ENCODE assay signal across 8 cellular contexts in genomic region chr1:146409402-146409801, GRCh38.
DNase-seq lines count a peak whose midpoint lies in the region; ATAC-seq and TF ChIP-seq lines count a peak whose summit lies in the region.
"Not testable (repeated sequence)": the region's sequence is repeated elsewhere in the genome, so short reads cannot be mapped to it uniquely, and the experiment has no call there.

No MANE protein-coding gene starts in this region.

- not testable (repeated sequence) for TF ChIP-seq CTCF in GM23338 (conservative IDR thresholded peaks at IDR 0.05; ENCODE audit: low read depth in 2 of 2); foreskin keratinocyte (conservative IDR thresholded peaks at IDR 0.05)

- peak; percentile 68 for DNase-seq in GM23338 (ENCODE audit: low spot score)
- peak; percentile 21 for DNase-seq in NCI-H2171 treated with DMSO at 0.1 percent for 48 hours (lab: John Stamatoyannopoulos, UW)
- not testable (repeated sequence) for DNase-seq in activated CD4-positive, alpha-beta T cell treated with anti-CD3 and anti-CD28 coated beads for 36 hours
- peak; percentile 47 for DNase-seq in brain pericyte (ENCODE audit: low read depth, low spot score)
- DNase-seq in foreskin keratinocyte: peak in 1 of 2 donors; percentile 11
- peak; percentile 2 to 32 for DNase-seq in lung microvascular endothelial cell (ENCODE audit: low read depth in 2 of 2)
- DNase-seq in renal cortical epithelial cell (ENCODE audit: low read depth): peak; percentile 46

- not testable (repeated sequence) for H3K9me2 ChIP-seq in GM23338 (ENCODE audit: insufficient read depth)

- peak overlapping the region; percentile 38 for H2AFZ ChIP-seq in ACC112 (ENCODE audit: low read length, unreplicated experiment)
- not testable (repeated sequence) for H2AFZ ChIP-seq in GM23338

- not testable (repeated sequence) for H3K4me3 Mint-ChIP-seq in GM23338
- peak overlapping the region; percentile 64 for H3K4me3 Mint-ChIP-seq in activated CD4-positive, alpha-beta T cell treated with anti-CD3 and anti-CD28 coated beads for 36 hours

- H3K36me3 Mint-ChIP-seq in GM23338 (ENCODE audit: low read depth); activated CD4-positive, alpha-beta T cell treated with anti-CD3 and anti-CD28 coated beads for 36 hours (ENCODE audit: low read depth): not testable (repeated sequence)

- H3K27ac ChIP-seq in ACC112 (ENCODE audit: low read depth, low read length): peak overlapping the region; percentile 64; the same call in 1 of the 2 replicates
- not testable (repeated sequence) for H3K27ac ChIP-seq in GM23338 (ENCODE audit: low read depth); foreskin keratinocyte

- not testable (repeated sequence) for H3K4me2 ChIP-seq in GM23338

- intact Hi-C loops in activated CD4-positive, alpha-beta T cell treated with anti-CD3 and anti-CD28 coated beads for 36 hours (cut with DNase I, micrococcal nuclease): not testable (repeated sequence)

- H3F3A ChIP-seq in GM23338 (replicated peaks; ENCODE audit: low read depth): not testable (repeated sequence)

- H3K36me3 ChIP-seq in ACC112 (ENCODE audit: insufficient read depth, low read length); GM23338 (ENCODE audit: insufficient read depth): not testable (repeated sequence)

- H3K9me3 Mint-ChIP-seq in GM23338; activated CD4-positive, alpha-beta T cell treated with anti-CD3 and anti-CD28 coated beads for 36 hours (ENCODE audit: low read depth): not testable (repeated sequence)

- H3K27me3 Mint-ChIP-seq in GM23338 (ENCODE audit: insufficient read depth, low read depth, poor library complexity); activated CD4-positive, alpha-beta T cell treated with anti-CD3 and anti-CD28 coated beads for 36 hours: not testable (repeated sequence)

- peak overlapping the region; percentile 99 for H3K27ac Mint-ChIP-seq in GM23338
- H3K27ac Mint-ChIP-seq in activated CD4-positive, alpha-beta T cell treated with anti-CD3 and anti-CD28 coated beads for 36 hours: peak overlapping the region; percentile 84

- ATAC-seq in GM23338: peak; percentile 93
- peak; percentile 79 for ATAC-seq in activated CD4-positive, alpha-beta T cell treated with anti-CD3 and anti-CD28 coated beads for 36 hours
- peak; percentile 86 for ATAC-seq in foreskin keratinocyte

- not testable (repeated sequence) for H3K4me1 Mint-ChIP-seq in GM23338; activated CD4-positive, alpha-beta T cell treated with anti-CD3 and anti-CD28 coated beads for 36 hours

- not testable (repeated sequence) for H3K27me3 ChIP-seq in ACC112 (ENCODE audit: insufficient read depth, low read length); GM23338 (ENCODE audit: insufficient read depth); foreskin keratinocyte

- not testable (repeated sequence) for H4K20me1 ChIP-seq in GM23338 (replicated peaks; ENCODE audit: insufficient read depth)

- CTCF ChIA-PET in activated CD4-positive, alpha-beta T cell treated with anti-CD3 and anti-CD28 coated beads for 36 hours (lab: Charles Lee): not testable (repeated sequence)

- peak overlapping the region; percentile 69 for H3K4me3 ChIP-seq in ACC112 (ENCODE audit: low read depth, low read length)
- H3K4me3 ChIP-seq in GM23338: not testable (repeated sequence)

- POLR2A ChIA-PET in activated CD4-positive, alpha-beta T cell treated with anti-CD3 and anti-CD28 coated beads for 36 hours (lab: Charles Lee): interaction anchor here (1.2 kb wide), 1 partner anchor 22 kb away, joined by 4 read pairs; no protein-coding TSS in a partner anchor

- not testable (repeated sequence) for H3K79me2 ChIP-seq in ACC112 (ENCODE audit: control insufficient read depth, insufficient read depth, low read length, unreplicated experiment); GM23338 (replicated peaks; ENCODE audit: insufficient read depth)

- H3K4me1 ChIP-seq in ACC112 (ENCODE audit: control insufficient read depth, insufficient read depth, low read length, unreplicated experiment); GM23338 (ENCODE audit: insufficient read depth); foreskin keratinocyte: not testable (repeated sequence)
